ENCODE assay signal across 13 cellular contexts in the genomic region with DNA sequence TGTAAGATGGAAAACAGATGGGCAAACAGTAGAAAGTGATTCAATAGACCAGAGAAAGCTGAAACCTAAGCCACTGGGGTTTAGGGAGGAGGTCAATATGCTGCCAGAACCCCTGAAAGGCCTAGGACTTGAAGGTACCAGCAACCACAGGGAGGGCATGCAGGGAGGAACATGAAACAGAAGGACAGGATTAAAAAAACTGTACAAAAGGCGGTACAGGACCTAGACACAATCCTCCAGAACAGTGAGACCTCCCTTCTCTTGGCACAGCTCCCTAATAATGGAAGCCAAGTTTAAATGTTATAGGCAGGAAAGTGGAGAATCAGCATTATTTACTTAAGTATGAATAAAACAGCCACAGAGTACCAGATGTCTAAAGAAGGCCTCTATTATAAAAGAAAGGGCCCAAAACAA.
A peak's percentile ranks its signal among the peaks of the same experiment; 100 is the strongest.
DNase-seq lines count a peak whose midpoint lies in the region; ATAC-seq and TF ChIP-seq lines count a peak whose summit lies in the region.
"Had no signal": no experiment of that assay in that cellular context is flagged by ENCODE, and none has a peak within 500 bp of the region (broad histone marks: within the 10 kb centered on the region; RNA-seq: fewer than 3 reads in every experiment).

No MANE protein-coding gene starts in this region.

- H3K9me3 ChIP-seq in AG04450 (ENCODE audit: control insufficient read depth, insufficient read depth, low read length) (no peaks in the 10 kb centered on the region), adipocyte (ENCODE audit: control insufficient read depth, low read length) (no peaks in the 10 kb centered on the region)
- H3K9me3 ChIP-seq: BLaER1 treated with 17β-estradiol and CSF1 and Interleukin-3, amounts not matched to agents 10 nM and 100 nM; left lung; psoas muscle had no signal

- no peak for DNase-seq in AG04450 (ENCODE audit: low read depth, low spot score)
- DNase-seq in NCI-H1092 (lab: John Stamatoyannopoulos, UW), result peak; percentile 54
- peak; percentile 73 for DNase-seq in adipocyte (ENCODE audit: low read depth)
- no peak for DNase-seq in glutamatergic neuron
- no peak for DNase-seq in AG08395 (ENCODE audit: low spot score)
- no peak for DNase-seq in GDM1 (lab: John Stamatoyannopoulos, UW)
- DNase-seq: left lung, psoas muscle had no signal

- no peak overlapping the region for H3K4me3 ChIP-seq in AG04450 (ENCODE audit: low read depth, low read length)
- no peak overlapping the region for H3K4me3 ChIP-seq in adipocyte (ENCODE audit: low read length)
- H3K4me3 ChIP-seq: BLaER1 treated with 17β-estradiol and CSF1 and Interleukin-3, amounts not matched to agents 10 nM and 100 nM; left lung; psoas muscle had no signal

- POLR2A ChIA-PET in AG04450 (lab: Yijun Ruan, JAX), result interaction anchor here (0.6 kb wide), 1 partner anchor 154 kb away, joined by 3 read pairs; no protein-coding TSS in a partner anchor

- no peaks in the 10 kb centered on the region for H3K36me3 Mint-ChIP-seq in glutamatergic neuron (ENCODE audit: unreplicated experiment)

- peak overlapping the region; percentile 50 for H3K4me3 Mint-ChIP-seq in glutamatergic neuron (ENCODE audit: unreplicated experiment)

- peaks cover 61% of the 10 kb centered on the region for H3K36me3 ChIP-seq in adipocyte (ENCODE audit: control insufficient read depth, insufficient read depth, low read length, severe bottlenecking)

- H3K27me3 ChIP-seq in AG04450 (ENCODE audit: control insufficient read depth, insufficient read depth, low read length) (no peaks in the 10 kb centered on the region), adipocyte (replicated peaks; ENCODE audit: control insufficient read depth, insufficient read depth, low read length) (no peaks in the 10 kb centered on the region)
- H3K27me3 ChIP-seq: BLaER1 treated with 17β-estradiol and CSF1 and Interleukin-3, amounts not matched to agents 10 nM and 100 nM; left lung had no signal

- peak overlapping the region; percentile 6 for H3K9ac ChIP-seq in adipocyte (ENCODE audit: low read length)
- H3K9ac ChIP-seq: BLaER1 treated with 17β-estradiol and CSF1 and Interleukin-3, amounts not matched to agents 10 nM and 100 nM had no signal

- ATAC-seq in GM19395 (IDR thresholded peaks at IDR 0.05; ENCODE audit: unreplicated experiment) (no peak), GM19351 (IDR thresholded peaks at IDR 0.05; ENCODE audit: unreplicated experiment) (no peak)
- ATAC-seq: left lung, psoas muscle had no signal

- peaks cover 1% of the 10 kb centered on the region for H3K27me3 Mint-ChIP-seq in glutamatergic neuron (ENCODE audit: unreplicated experiment)

- H3K27ac ChIP-seq in AG04450 (ENCODE audit: low read depth, low read length), result peak overlapping the region; percentile 68
- H3K27ac ChIP-seq: epithelial cell of prostate, psoas muscle, RWPE1 had no signal

- H3K9me3 Mint-ChIP-seq in glutamatergic neuron (ENCODE audit: unreplicated experiment), result no peaks in the 10 kb centered on the region

- peaks cover 13% of the 10 kb centered on the region for H3K4me1 ChIP-seq in adipocyte (ENCODE audit: control insufficient read depth, insufficient read depth, low read length)
- H3K4me1 ChIP-seq: BLaER1 treated with 17β-estradiol and CSF1 and Interleukin-3, amounts not matched to agents 10 nM and 100 nM; left lung; psoas muscle had no signal

- CTCF ChIA-PET in AG04450 (lab: Charles Lee), result interaction anchor here (1.0 to 1.9 kb wide), 5 partner anchors 10 to 138 kb away, joined by 3 to 22 read pairs (median 4); a partner anchor contains a TSS

- peak overlapping the region; percentile 90 for H3K27ac Mint-ChIP-seq in glutamatergic neuron (ENCODE audit: unreplicated experiment)

- TF ChIP-seq CTCF in AG04450 (IDR thresholded peaks at IDR 0.05; ENCODE audit: low read depth, low read length) (no peak), glutamatergic neuron (IDR thresholded peaks at IDR 0.05; ENCODE audit: partially characterized antibody, unreplicated experiment) (no peak)

- peaks cover 19% of the 10 kb centered on the region for H3K4me1 Mint-ChIP-seq in glutamatergic neuron (ENCODE audit: low read depth, unreplicated experiment)

Comparison
In these comparisons a context has a peak if more than half of its experiments do, and no peak if none do; other contexts are left out.
1. DNase-seq: peak in NCI-H1092 (single experiment) and adipocyte (single experiment); none in AG04450 (single experiment), glutamatergic neuron (single experiment), AG08395 (single experiment) and GDM1 (single experiment).